In the genomic region with DNA sequence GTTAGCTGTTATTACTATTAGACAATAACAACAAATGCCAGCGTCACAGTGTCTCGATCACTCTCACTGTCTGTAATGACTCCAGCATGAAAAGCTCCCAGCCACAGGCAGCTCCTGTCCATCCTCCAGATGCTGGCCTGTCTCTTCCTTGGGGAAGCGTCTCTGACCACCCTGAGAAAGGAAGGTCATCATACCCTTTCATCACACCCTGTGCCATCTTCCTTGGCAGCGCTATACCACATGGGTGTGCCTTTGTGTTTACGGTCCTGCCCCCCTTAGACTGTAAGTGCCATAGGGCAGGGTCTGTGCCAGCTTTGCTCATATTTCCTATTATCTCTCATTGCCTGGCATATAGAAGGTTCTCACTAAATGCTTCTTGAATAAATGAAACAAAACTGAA, we compare ENCODE assay signal across 8 cellular contexts.
DNase-seq lines count a peak whose midpoint lies in the region; ATAC-seq and TF ChIP-seq lines count a peak whose summit lies in the region.

No MANE protein-coding gene starts in this region.

- POLR2A ChIA-PET in AG04450 (lab: Yijun Ruan, JAX) = interaction anchor here (0.7 to 1.5 kb wide), 6 partner anchors 28 to 102 kb away, joined by 3 to 4 read pairs (median 4); no protein-coding TSS in a partner anchor
- POLR2A ChIA-PET in Panc1 (lab: Charles Lee) = no interaction called here

- DNase-seq in AG04450 (ENCODE audit: low read depth, low spot score) (no peak), Panc1 (ENCODE audit: low read depth, low spot score) (no peak), endothelial cell (ENCODE audit: low spot score) (no peak), osteocyte (ENCODE audit: extremely low spot score, unreplicated experiment) (no peak), ACHN (no peak), glutamatergic neuron (no peak), DMS 273 (lab: John Stamatoyannopoulos, UW; ENCODE audit: unreplicated experiment) (no peak)

- in situ Hi-C loops in Panc1 (cut with HindIII; ENCODE audit: low pct_unique_long_range_greater_than_20kb, low sequenced_read_pairs) (no loop called here), ACHN (cut with HindIII; ENCODE audit: low pct_ligation_motif_present, low pct_unique_long_range_greater_than_20kb, low sequenced_read_pairs) (no loop called here)

- intact Hi-C loops in Panc1 (cut with micrococcal nuclease; ENCODE audit: unreplicated experiment) = no loop called here

- H3K27ac Mint-ChIP-seq in endothelial cell (ENCODE audit: unreplicated experiment) (peak overlapping the region; percentile 97), osteocyte (ENCODE audit: unreplicated experiment) (peak overlapping the region; percentile 38), glutamatergic neuron (ENCODE audit: unreplicated experiment) (no peak overlapping the region)

- H3K9me3 Mint-ChIP-seq in endothelial cell (ENCODE audit: unreplicated experiment) (no peaks in the 10 kb centered on the region), osteocyte (ENCODE audit: unreplicated experiment) (no peaks in the 10 kb centered on the region), glutamatergic neuron (ENCODE audit: unreplicated experiment) (peaks cover 5% of the 10 kb centered on the region)

- BruUV-seq in Panc1 (replicated peaks; lab: Mats Ljungman, UMichigan) = no TSS peak

- H3K27me3 ChIP-seq in AG04450 (ENCODE audit: control insufficient read depth, insufficient read depth, low read length) (no peaks in the 10 kb centered on the region), Panc1 (ENCODE audit: control insufficient read depth, insufficient read depth, low read length) (no peaks in the 10 kb centered on the region)

- ATAC-seq in Panc1 (peak; percentile 45), HG02938 (IDR thresholded peaks at IDR 0.05; ENCODE audit: unreplicated experiment) (no peak)

- TF ChIP-seq CTCF in AG04450 (IDR thresholded peaks at IDR 0.05; ENCODE audit: low read depth, low read length) (no peak), Panc1 (IDR thresholded peaks at IDR 0.05) (no peak), endothelial cell (IDR thresholded peaks at IDR 0.05; ENCODE audit: unreplicated experiment) (no peak), osteocyte (IDR thresholded peaks at IDR 0.05) (no peak), glutamatergic neuron (IDR thresholded peaks at IDR 0.05; ENCODE audit: partially characterized antibody, unreplicated experiment) (no peak)

- peak overlapping the region; percentile 61 for H3K27ac ChIP-seq in AG04450 (ENCODE audit: low read depth, low read length)
- no peak overlapping the region for H3K27ac ChIP-seq in Panc1 (ENCODE audit: low read length)

- H3K27me3 Mint-ChIP-seq in endothelial cell (ENCODE audit: unreplicated experiment) (peaks cover 4% of the 10 kb centered on the region), osteocyte (ENCODE audit: unreplicated experiment) (no peaks in the 10 kb centered on the region), glutamatergic neuron (ENCODE audit: unreplicated experiment) (peaks cover 1% of the 10 kb centered on the region)

- H3K4me3 Mint-ChIP-seq in endothelial cell (ENCODE audit: unreplicated experiment) (no peak overlapping the region), osteocyte (ENCODE audit: unreplicated experiment) (no peak overlapping the region), glutamatergic neuron (ENCODE audit: unreplicated experiment) (no peak overlapping the region)

- CTCF ChIA-PET in AG04450 (lab: Charles Lee) (interaction anchor here (0.9 to 2.1 kb wide), 2 partner anchors 11 to 105 kb away, joined by 3 to 5 read pairs; no protein-coding TSS in a partner anchor), Panc1 (lab: Charles Lee) (interaction anchor here (0.6 kb wide), 1 partner anchor 43 kb away, joined by 4 read pairs; no protein-coding TSS in a partner anchor)

- H3K36me3 ChIP-seq in Panc1 (ENCODE audit: control insufficient read depth, insufficient read depth, low read length) = no peaks in the 10 kb centered on the region

- H3K4me1 Mint-ChIP-seq in endothelial cell (ENCODE audit: unreplicated experiment) = peaks cover 46% of the 10 kb centered on the region
- H3K4me1 Mint-ChIP-seq in osteocyte (ENCODE audit: unreplicated experiment) = peaks cover 40% of the 10 kb centered on the region
- peaks cover 39% of the 10 kb centered on the region for H3K4me1 Mint-ChIP-seq in glutamatergic neuron (ENCODE audit: low read depth, unreplicated experiment)

- H3K36me3 Mint-ChIP-seq in endothelial cell (ENCODE audit: low read depth, unreplicated experiment) (peaks cover 54% of the 10 kb centered on the region), osteocyte (ENCODE audit: unreplicated experiment) (peaks cover 34% of the 10 kb centered on the region), glutamatergic neuron (ENCODE audit: unreplicated experiment) (no peaks in the 10 kb centered on the region)

- H3K9me3 ChIP-seq in AG04450 (ENCODE audit: control insufficient read depth, insufficient read depth, low read length) = no peaks in the 10 kb centered on the region
- no peaks in the 10 kb centered on the region for H3K9me3 ChIP-seq in Panc1 (ENCODE audit: control insufficient read depth, insufficient read depth, low read depth, low read length)

- H3K4me3 ChIP-seq in AG04450 (ENCODE audit: low read depth, low read length) = no peak overlapping the region
- no peak overlapping the region for H3K4me3 ChIP-seq in Panc1 (ENCODE audit: low read depth in 2 of 2, low read length in 2 of 2)

- H3K4me1 ChIP-seq in Panc1 (ENCODE audit: control insufficient read depth, insufficient read depth, low read length) = peaks cover 6% of the 10 kb centered on the region; the same call in 1 of the 2 replicates
